Comparison of ENCODE assay signal across 1 cellular context in genomic region chr10:75012471-75012870, GRCh38.
TF ChIP-seq lines count a peak whose summit lies in the region.

No MANE protein-coding gene starts in this region.

TF ChIP-seq in SK-N-SH, 30 proteins besides CTCF, POLR2A, EP300 and RAD21 (continued from another document):
- TF ChIP-seq ZBTB33 (IDR thresholded peaks at IDR 0.05; ENCODE audit: borderline replicate concordance, low read depth) (no peak), TCF12 (IDR thresholded peaks at IDR 0.05) (no peak), RCOR1 (IDR thresholded peaks at IDR 0.05; ENCODE audit: low read length) (no peak), REST (IDR thresholded peaks at IDR 0.05; ENCODE audit: low read depth, low read length) (no peak), TEAD4 (IDR thresholded peaks at IDR 0.05; ENCODE audit: borderline replicate concordance, insufficient read depth) (no peak), MXI1 (IDR thresholded peaks at IDR 0.05; ENCODE audit: low read depth, low read length) (no peak)
- TF ChIP-seq, protein P1, sequence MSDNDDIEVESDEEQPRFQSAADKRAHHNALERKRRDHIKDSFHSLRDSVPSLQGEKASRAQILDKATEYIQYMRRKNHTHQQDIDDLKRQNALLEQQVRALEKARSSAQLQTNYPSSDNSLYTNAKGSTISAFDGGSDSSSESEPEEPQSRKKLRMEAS (IDR thresholded peaks at IDR 0.05; ENCODE audit: low read depth): no peak
